In genomic region chr17:43125133-43125966, GRCh38 we compare ENCODE assay signal across 8 cellular contexts. TPM values are rescaled to one million over a fixed set of nuclear protein-coding genes. Genes with fewer than 3 reads are reported as not detected.
DNase-seq lines count a peak whose midpoint lies in the region; ATAC-seq, FAIRE-seq and TF ChIP-seq lines count a peak whose summit lies in the region.

Gene BRCA1, minus strand, starts transcription at chr17:43125364. Its CDS starts 1,268 bp downstream, at chr17:43124096.

- no peak for TF ChIP-seq CTCF in AG10803 (conservative IDR thresholded peaks at IDR 0.05; ENCODE audit: low read length)
- no peak for TF ChIP-seq CTCF in chondrocyte (IDR thresholded peaks at IDR 0.05)
- no peak for TF ChIP-seq CTCF in kidney (IDR thresholded peaks at IDR 0.05; ENCODE audit: borderline replicate concordance, extremely low read depth, insufficient read depth)

- H3K9me3 Mint-ChIP-seq in chondrocyte (ENCODE audit: low read depth) = no peaks in the 10 kb centered on the region

- peak; percentile 97 for ATAC-seq in GM19043 (IDR thresholded peaks at IDR 0.05; ENCODE audit: low read depth, unreplicated experiment)
- ATAC-seq in HG03378 (IDR thresholded peaks at IDR 0.05; ENCODE audit: unreplicated experiment) = peak; percentile 96

- H3K4me3 ChIP-seq in AG10803 (ENCODE audit: low read length) = peak within 1 kb of the TSS; percentile 95
- H3K4me3 ChIP-seq in kidney (ENCODE audit: low read length in 2 of 2) = peak within 1 kb of the TSS; percentile 96 to 99

- no peaks in the 10 kb centered on the region for H3K27me3 Mint-ChIP-seq in chondrocyte (ENCODE audit: low read depth)

- FAIRE-seq in kidney (lab: Jason Lieb, UNC) = peak; percentile 98

- H3K9ac ChIP-seq in kidney (ENCODE audit: low read length in 2 of 2) = peak within 1 kb of the TSS; percentile 32 to 91

- intact Hi-C loops in kidney (cut with DNase I) = no loop called here

- peaks cover 6 to 8% of the 10 kb centered on the region in 2 donors for H3K4me1 ChIP-seq in kidney (ENCODE audit: control insufficient read depth in 1 of 2, insufficient read depth in 1 of 2, low read depth in 1 of 2, low read length in 2 of 2)

- H3K36me3 ChIP-seq in kidney (ENCODE audit: control insufficient read depth in 1 of 2, insufficient read depth in 2 of 2, low read length in 2 of 2) = no peaks in the 10 kb centered on the region

- peak within 1 kb of the TSS; percentile 68 to 71 for H3K27ac ChIP-seq in kidney (ENCODE audit: low read depth in 2 of 2, low read length in 2 of 2)

- H3K36me3 Mint-ChIP-seq in chondrocyte (ENCODE audit: low read depth) = peaks cover 1% of the 10 kb centered on the region

- H3K27ac Mint-ChIP-seq in chondrocyte (ENCODE audit: unreplicated experiment) = peak within 1 kb of the TSS; percentile 97

- H3K9me3 ChIP-seq in kidney (ENCODE audit: control insufficient read depth in 1 of 2, low read length in 2 of 2) = no peaks in the 10 kb centered on the region

- peak; percentile 98 for DNase-seq in AG10803 (ENCODE audit: low read depth)
- peak; percentile 100 for DNase-seq in NCI-H460 (ENCODE audit: extremely low read depth, low read depth)
- DNase-seq in activated CD4-positive, CD25-positive, alpha-beta regulatory T cell treated with anti-CD3 and anti-CD28 coated beads, Interleukin-2, amount 50 U/mL, for 72 hours = peak; percentile 90
- DNase-seq in chondrocyte (ENCODE audit: low spot score) = no peak
- DNase-seq in kidney = peak; percentile 95
- peak; percentile 96 for DNase-seq in stimulated activated CD4-positive, alpha-beta T cell treated with anti-CD3 and anti-CD28 coated beads, Interleukin-15, amount 100 ng/mL, for 24 hours

- H3K4me3 Mint-ChIP-seq in chondrocyte (ENCODE audit: unreplicated experiment) = peak within 1 kb of the TSS; percentile 97

- H3K4me1 Mint-ChIP-seq in chondrocyte (ENCODE audit: low read depth) = peaks cover 34% of the 10 kb centered on the region

RNA-seq across cellular contexts. Expression of gene BRCA1, which starts in this region (rescaled TPM):
- total RNA-seq in NCI-H460 (2014; rRNA removed; shearing (Covaris generic)) = 37.6 and 42.2 TPM in 2 replicates
- polyA plus RNA-seq in NCI-H460 (2014; cell fraction: nucleus; rRNA removed) = 43.1 and 57.6 TPM in 2 replicates
- total RNA-seq in chondrocyte = 4.3 to 13.5 TPM (median 4.8 TPM) in 3 replicates
- 5.1 TPM for total RNA-seq in kidney
- polyA plus RNA-seq in kidney (ENCODE audit: insufficient read depth, low read depth, low replicate concordance) = 1.4 TPM
